In the genomic region with DNA sequence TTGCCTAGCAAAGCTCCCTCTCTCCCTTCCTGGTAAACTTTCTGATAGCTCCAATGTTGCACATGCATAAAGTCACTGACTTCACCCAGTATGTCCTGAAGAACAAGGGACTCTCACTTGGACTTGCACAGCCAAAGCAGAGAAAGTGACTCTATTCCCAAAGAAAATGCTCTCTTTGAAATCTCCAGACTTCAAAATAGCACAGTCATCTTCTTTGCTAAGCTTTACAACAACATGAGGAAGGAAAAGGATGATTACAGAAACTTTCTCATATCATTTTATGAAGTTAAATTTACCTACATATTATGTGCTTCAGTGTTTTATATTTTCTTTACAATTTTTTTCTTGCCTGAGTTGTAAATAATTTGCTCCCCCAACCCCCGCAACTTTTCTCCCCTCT, we compare ENCODE assay signal across 34 cellular contexts.
"Had no signal": no experiment of that assay in that cellular context is flagged by ENCODE, and none has a peak within 500 bp of the region (broad histone marks: within the 10 kb centered on the region; RNA-seq: fewer than 3 reads in every experiment).

No MANE protein-coding gene starts in this region.

- H3K36me3 ChIP-seq: adrenal gland, cardiac muscle cell, colonic mucosa, esophagus squamous epithelium, gastroesophageal sphincter, heart right ventricle, WERI-Rb-1 had no signal

- H3K27me3 Mint-ChIP-seq: activated B cell treated with CpG ODN at 0.5 μM for 24 hours; activated CD8-positive, alpha-beta T cell treated with anti-CD3 and anti-CD28 coated beads for 36 hours; activated naive CD4-positive, alpha-beta T cell treated with anti-CD3 and anti-CD28 coated beads, Interleukin-2, amount 50 U/mL, for 24 hours; activated naive CD8-positive, alpha-beta T cell treated with anti-CD3 and anti-CD28 coated beads for 36 hours; activated naive CD8-positive, alpha-beta T cell treated with anti-CD3 and anti-CD28 coated beads, Interleukin-2, amount 50 U/mL, for 24 hours; T-helper 17 cell had no signal

- H3K27ac ChIP-seq: adrenal gland, body of pancreas, cardiac muscle cell, colonic mucosa, epithelial cell of prostate, esophagus squamous epithelium, gastroesophageal sphincter, heart right ventricle, WERI-Rb-1 had no signal

- H3K4me1 Mint-ChIP-seq: activated naive CD4-positive, alpha-beta T cell treated with anti-CD3 and anti-CD28 coated beads, Interleukin-2, amount 50 U/mL, for 24 hours; activated naive CD8-positive, alpha-beta T cell treated with anti-CD3 and anti-CD28 coated beads, Interleukin-2, amount 50 U/mL, for 24 hours had no signal

- H3K9me3 Mint-ChIP-seq: activated B cell treated with CpG ODN at 0.5 μM for 24 hours; activated CD8-positive, alpha-beta T cell treated with anti-CD3 and anti-CD28 coated beads for 36 hours; activated naive CD4-positive, alpha-beta T cell treated with anti-CD3 and anti-CD28 coated beads for 36 hours; activated naive CD4-positive, alpha-beta T cell treated with anti-CD3 and anti-CD28 coated beads, Interleukin-2, amount 50 U/mL, for 24 hours; activated naive CD8-positive, alpha-beta T cell treated with anti-CD3 and anti-CD28 coated beads for 36 hours; activated naive CD8-positive, alpha-beta T cell treated with anti-CD3 and anti-CD28 coated beads, Interleukin-2, amount 50 U/mL, for 24 hours; activated T-cell treated with anti-CD3 and anti-CD28 coated beads, Interleukin-2, amount 50 U/mL, for 4 hours; activated T-helper 2 cell treated with anti-CD3 and anti-CD28 coated beads, Interferon-gamma antibody, Interleukin-2, Interleukin-4, amounts not matched to agents 10 μg/mL and 5 μg/mL and 100 μg/mL, durations not matched to agents 14 hours and 24 hours and 36 hours; T-helper 2 cell treated with Interferon-gamma antibody and Interleukin-4, amounts not matched to agents 5 μg/mL and 100 μg/mL, for 36 hours had no signal

- H3K4me3 ChIP-seq: adrenal gland, body of pancreas, cardiac muscle cell, colonic mucosa, esophagus squamous epithelium, gastroesophageal sphincter, heart right ventricle had no signal

- H3K9me3 ChIP-seq: adrenal gland, body of pancreas, colonic mucosa, esophagus squamous epithelium, gastroesophageal sphincter, heart right ventricle had no signal

- FAIRE-seq: endometrium, endothelial cell of umbilical vein had no signal

- H3K4me3 Mint-ChIP-seq: activated B cell treated with CpG ODN at 0.5 μM for 24 hours; activated CD8-positive, alpha-beta T cell treated with anti-CD3 and anti-CD28 coated beads for 36 hours; activated naive CD4-positive, alpha-beta T cell treated with anti-CD3 and anti-CD28 coated beads for 36 hours; activated naive CD4-positive, alpha-beta T cell treated with anti-CD3 and anti-CD28 coated beads, Interleukin-2, amount 50 U/mL, for 24 hours; activated naive CD8-positive, alpha-beta T cell treated with anti-CD3 and anti-CD28 coated beads for 36 hours; activated naive CD8-positive, alpha-beta T cell treated with anti-CD3 and anti-CD28 coated beads, Interleukin-2, amount 50 U/mL, for 24 hours; activated T-cell treated with anti-CD3 and anti-CD28 coated beads, Interleukin-2, amount 50 U/mL, for 4 hours; T-helper 17 cell; T-helper 2 cell treated with Interferon-gamma antibody and Interleukin-4, amounts not matched to agents 5 μg/mL and 100 μg/mL, for 36 hours had no signal

- H3K36me3 Mint-ChIP-seq: activated naive CD8-positive, alpha-beta T cell treated with anti-CD3 and anti-CD28 coated beads for 36 hours had no signal

- H3K27me3 ChIP-seq: adrenal gland, body of pancreas, cardiac muscle cell, colonic mucosa, esophagus squamous epithelium, gastroesophageal sphincter, heart right ventricle had no signal

- ATAC-seq: activated CD4-positive, CD25-positive, alpha-beta regulatory T cell treated with anti-CD3 and anti-CD28 coated beads, Interleukin-2, amount 50 U/mL, for 24 hours; activated CD8-positive, alpha-beta T cell treated with anti-CD3 and anti-CD28 coated beads for 36 hours; activated naive CD8-positive, alpha-beta T cell treated with anti-CD3 and anti-CD28 coated beads, Interleukin-2, amount 50 U/mL, for 24 hours; activated T-cell treated with anti-CD3 and anti-CD28 coated beads, Interleukin-2, amount 50 U/mL, for 4 hours; body of pancreas; gastroesophageal sphincter; heart right ventricle; T-helper 17 cell had no signal

- H3K4me1 ChIP-seq: body of pancreas, esophagus squamous epithelium had no signal

- H3K27ac Mint-ChIP-seq: activated B cell treated with CpG ODN at 0.5 μM for 24 hours; activated CD8-positive, alpha-beta T cell treated with anti-CD3 and anti-CD28 coated beads for 36 hours; activated naive CD4-positive, alpha-beta T cell treated with anti-CD3 and anti-CD28 coated beads for 36 hours; activated naive CD4-positive, alpha-beta T cell treated with anti-CD3 and anti-CD28 coated beads, Interleukin-2, amount 50 U/mL, for 24 hours; activated naive CD8-positive, alpha-beta T cell treated with anti-CD3 and anti-CD28 coated beads for 36 hours; activated naive CD8-positive, alpha-beta T cell treated with anti-CD3 and anti-CD28 coated beads, Interleukin-2, amount 50 U/mL, for 24 hours; activated T-helper 2 cell treated with anti-CD3 and anti-CD28 coated beads, Interferon-gamma antibody, Interleukin-2, Interleukin-4, amounts not matched to agents 10 μg/mL and 5 μg/mL and 100 μg/mL, durations not matched to agents 14 hours and 24 hours and 36 hours; T-helper 17 cell; T-helper 2 cell treated with Interferon-gamma antibody and Interleukin-4, amounts not matched to agents 5 μg/mL and 100 μg/mL, for 36 hours had no signal

- DNase-seq: activated B cell treated with CpG ODN at 0.5 μM for 24 hours; activated CD4-positive, alpha-beta T cell treated with anti-CD3 and anti-CD28 coated beads for 48 hours; activated CD4-positive, alpha-beta T cell treated with anti-CD3 and anti-CD28 coated beads, Interleukin-2, amount 50 U/mL, for 1 hour; activated CD4-positive, alpha-beta T cell treated with anti-CD3 and anti-CD28 coated beads, Interleukin-2, amount 50 U/mL, for 48 hours; activated CD8-positive, alpha-beta memory T cell treated with anti-CD3 and anti-CD28 coated beads for 24 hours; activated CD8-positive, alpha-beta T cell treated with anti-CD3 and anti-CD28 coated beads for 36 hours; activated effector memory CD4-positive, alpha-beta T cell treated with anti-CD3 and anti-CD28 coated beads, Interleukin-2, amount 50 U/mL, for 16 hours; activated naive CD4-positive, alpha-beta T cell treated with anti-CD3 and anti-CD28 coated beads for 36 hours; activated naive CD8-positive, alpha-beta T cell treated with anti-CD3 and anti-CD28 coated beads for 36 hours; activated naive CD8-positive, alpha-beta T cell treated with anti-CD3 and anti-CD28 coated beads, Interleukin-2, amount 50 U/mL, for 24 hours; activated T-cell treated with anti-CD3 and anti-CD28 coated beads, Interleukin-2, amount 50 U/mL, for 4 hours; adrenal gland; amygdala; aorta; body of pancreas; central memory CD4-positive, alpha-beta T cell; cerebellar nuclear complex; colonic mucosa; effector CD8-positive, alpha-beta T cell; esophagus squamous epithelium; foreskin melanocyte; heart right ventricle; T-helper 17 cell; T1000; WERI-Rb-1 had no signal
